Comparison of ENCODE assay signal across 16 cellular contexts in genomic region chr16:24976971-24977672, GRCh38. TPM values are rescaled to one million over a fixed set of nuclear protein-coding genes. Genes with fewer than 3 reads are reported as not detected.
DNase-seq lines count a peak whose midpoint lies in the region; ATAC-seq and TF ChIP-seq lines count a peak whose summit lies in the region.
"Had no signal": no experiment of that assay in that cellular context is flagged by ENCODE, and none has a peak within 500 bp of the region (broad histone marks: within the 10 kb centered on the region; RNA-seq: fewer than 3 reads in every experiment).

No MANE protein-coding gene starts in this region.

- H3K27ac ChIP-seq in lung (ENCODE audit: low read depth in 1 of 2, low read length in 1 of 2) = peak overlapping the region; percentile 41 to 56
- peak overlapping the region in 2 of 3 donors; percentile 9 to 34 for H3K27ac ChIP-seq in thyroid gland
- H3K27ac ChIP-seq: 22Rv1, body of pancreas had no signal

- CTCF ChIA-PET in activated B cell treated with CpG ODN at 0.5 μM for 24 hours (lab: Charles Lee) = interaction anchor here (1.3 kb wide), 1 partner anchor 248 kb away, joined by 3 read pairs; no protein-coding TSS in a partner anchor

- H3K4me1 Mint-ChIP-seq in activated B cell treated with CpG ODN at 0.5 μM for 24 hours = peaks cover 94% of the 10 kb centered on the region
- peaks cover 51% of the 10 kb centered on the region for H3K4me1 Mint-ChIP-seq in activated naive CD8-positive, alpha-beta T cell treated with anti-CD3 and anti-CD28 coated beads for 36 hours

- no peaks in the 10 kb centered on the region for H3K9me3 Mint-ChIP-seq in activated B cell treated with CpG ODN at 0.5 μM for 24 hours
- peaks cover 2% of the 10 kb centered on the region for H3K9me3 Mint-ChIP-seq in activated naive CD8-positive, alpha-beta T cell treated with anti-CD3 and anti-CD28 coated beads for 36 hours
- H3K9me3 Mint-ChIP-seq: natural killer cell treated with Interleukin-12 subunit alpha and Interleukin-12 subunit beta and Interleukin-15 and Interleukin-18, amount 100 ng/mL, for 72 hours had no signal

- DNase-seq in activated CD8-positive, alpha-beta memory T cell treated with anti-CD3 and anti-CD28 coated beads for 24 hours = peak; percentile 41
- no peak for DNase-seq in activated CD8-positive, alpha-beta memory T cell treated with anti-CD3 and anti-CD28 coated beads, Interleukin-2, amount 50 U/mL, for 48 hours
- no peak for DNase-seq in activated B cell treated with CpG ODN at 0.5 μM for 24 hours
- no peak for DNase-seq in lung (ENCODE audit: low spot score)
- no peak for DNase-seq in thyroid gland
- no peak for DNase-seq in kidney glomerular epithelial cell (lab: John Stamatoyannopoulos, UW)
- no peak for DNase-seq in activated naive CD8-positive, alpha-beta T cell treated with anti-CD3 and anti-CD28 coated beads for 36 hours
- DNase-seq: activated CD8-positive, alpha-beta memory T cell treated with anti-CD3 and anti-CD28 coated beads, Interleukin-2, amount 10 ng/mL, durations not matched to agents 7 days and 5 days; body of pancreas; erythroblast; GOT3; NCI-H1930 had no signal

- no peak overlapping the region for H3K4me3 Mint-ChIP-seq in activated B cell treated with CpG ODN at 0.5 μM for 24 hours
- H3K4me3 Mint-ChIP-seq in activated naive CD8-positive, alpha-beta T cell treated with anti-CD3 and anti-CD28 coated beads for 36 hours = no peak overlapping the region
- H3K4me3 Mint-ChIP-seq: activated CD8-positive, alpha-beta memory T cell treated with anti-CD3 and anti-CD28 coated beads, Interleukin-2, amount 10 ng/mL, durations not matched to agents 7 days and 5 days; natural killer cell treated with Interleukin-12 subunit alpha and Interleukin-12 subunit beta and Interleukin-15 and Interleukin-18, amount 100 ng/mL, for 72 hours; T-helper 2 cell treated with Interferon-gamma antibody and Interleukin-4, amounts not matched to agents 5 μg/mL and 100 μg/mL, for 36 hours had no signal

- H3K27me3 ChIP-seq in lung (ENCODE audit: control insufficient read depth, insufficient read depth) = no peaks in the 10 kb centered on the region
- H3K27me3 ChIP-seq in thyroid gland = no peaks in the 10 kb centered on the region
- H3K27me3 ChIP-seq: body of pancreas had no signal

- H3K4me1 ChIP-seq in lung (ENCODE audit: control insufficient read depth in 2 of 2, insufficient read depth in 2 of 2, low read length in 2 of 2) (peaks cover 14 to 25% of the 10 kb centered on the region in 2 donors), thyroid gland (peaks cover 0 to 34% of the 10 kb centered on the region in 2 donors)
- H3K4me1 ChIP-seq: body of pancreas had no signal

- no peak for TF ChIP-seq POLR2A in thyroid gland (IDR thresholded peaks at IDR 0.05)

- H3K4me3 ChIP-seq in lung = no peak overlapping the region
- no peak overlapping the region for H3K4me3 ChIP-seq in thyroid gland (replicated peaks in 1 of 3)
- H3K4me3 ChIP-seq: body of pancreas had no signal

- H3K36me3 Mint-ChIP-seq in activated B cell treated with CpG ODN at 0.5 μM for 24 hours (ENCODE audit: low read depth) = peaks cover 60% of the 10 kb centered on the region
- peaks cover 43% of the 10 kb centered on the region for H3K36me3 Mint-ChIP-seq in activated naive CD8-positive, alpha-beta T cell treated with anti-CD3 and anti-CD28 coated beads for 36 hours

- no peak for TF ChIP-seq CTCF in activated B cell treated with CpG ODN at 0.5 μM for 24 hours (IDR thresholded peaks at IDR 0.05)
- no peak for TF ChIP-seq CTCF in lung (IDR thresholded peaks at IDR 0.05; ENCODE audit: control extremely low read depth, extremely low read depth)
- no peak for TF ChIP-seq CTCF in thyroid gland (IDR thresholded peaks at IDR 0.05)

- POLR2A ChIA-PET in activated B cell treated with CpG ODN at 0.5 μM for 24 hours (lab: Charles Lee) = interaction anchor here (0.7 to 2.4 kb wide), 3 partner anchors 13 to 72 kb away, joined by 3 to 16 read pairs (median 5); no protein-coding TSS in a partner anchor

- no peaks in the 10 kb centered on the region for H3K27me3 Mint-ChIP-seq in activated B cell treated with CpG ODN at 0.5 μM for 24 hours
- no peaks in the 10 kb centered on the region for H3K27me3 Mint-ChIP-seq in activated naive CD8-positive, alpha-beta T cell treated with anti-CD3 and anti-CD28 coated beads for 36 hours
- H3K27me3 Mint-ChIP-seq: activated CD8-positive, alpha-beta memory T cell treated with anti-CD3 and anti-CD28 coated beads, Interleukin-2, amount 10 ng/mL, durations not matched to agents 7 days and 5 days; natural killer cell treated with Interleukin-12 subunit alpha and Interleukin-12 subunit beta and Interleukin-15 and Interleukin-18, amount 100 ng/mL, for 72 hours had no signal

- H3K36me3 ChIP-seq in lung (ENCODE audit: control insufficient read depth in 2 of 2, insufficient read depth in 2 of 2, low read length in 2 of 2) (peaks cover 0 to 18% of the 10 kb centered on the region in 2 donors), thyroid gland (peaks cover 19 to 22% of the 10 kb centered on the region in 2 donors)

- peak overlapping the region; percentile 96 for H3K27ac Mint-ChIP-seq in activated B cell treated with CpG ODN at 0.5 μM for 24 hours
- no peak overlapping the region for H3K27ac Mint-ChIP-seq in activated naive CD8-positive, alpha-beta T cell treated with anti-CD3 and anti-CD28 coated beads for 36 hours
- H3K27ac Mint-ChIP-seq: activated CD8-positive, alpha-beta memory T cell treated with anti-CD3 and anti-CD28 coated beads, Interleukin-2, amount 10 ng/mL, durations not matched to agents 7 days and 5 days; natural killer cell treated with Interleukin-12 subunit alpha and Interleukin-12 subunit beta and Interleukin-15 and Interleukin-18, amount 100 ng/mL, for 72 hours; T-helper 2 cell treated with Interferon-gamma antibody and Interleukin-4, amounts not matched to agents 5 μg/mL and 100 μg/mL, for 36 hours had no signal

- ATAC-seq in activated B cell treated with CpG ODN at 0.5 μM for 24 hours (ENCODE audit: low read depth) = no peak
- no peak for ATAC-seq in lung (ENCODE audit: insufficient read depth, low FRiP score)
- no peak for ATAC-seq in GM21526 (IDR thresholded peaks at IDR 0.05; ENCODE audit: low FRiP score, unreplicated experiment)
- ATAC-seq: activated CD8-positive, alpha-beta memory T cell treated with anti-CD3 and anti-CD28 coated beads, Interleukin-2, amount 10 ng/mL, durations not matched to agents 7 days and 5 days; natural killer cell treated with Interleukin-12 subunit alpha and Interleukin-12 subunit beta and Interleukin-15 and Interleukin-18, amount 100 ng/mL, for 72 hours had no signal

- H3K9me3 ChIP-seq in lung (ENCODE audit: control insufficient read depth in 2 of 2, insufficient read depth in 1 of 2, low read length in 1 of 2) = no peaks in the 10 kb centered on the region
- no peaks in the 10 kb centered on the region for H3K9me3 ChIP-seq in thyroid gland
- H3K9me3 ChIP-seq: body of pancreas had no signal

- 93 to 96% methylated on average over 16 of the region's 16 CpGs for WGBS in lung, 2 donors
- 86 to 91% methylated on average over 16 of the region's 16 CpGs for WGBS in thyroid gland, 2 donors

- intact Hi-C loops in activated B cell treated with CpG ODN at 0.5 μM for 24 hours (cut with micrococcal nuclease) = loop anchor here (10.0 kb wide), 1 partner anchor 248 kb away; no protein-coding TSS in a partner anchor
- intact Hi-C loops in thyroid gland (cut with DNase I) = no loop called here

RNA-seq across cellular contexts. Expression of gene ARHGAP17, which starts 38.0 kb away (rescaled TPM):
- total RNA-seq in activated B cell treated with CpG ODN at 0.5 μM for 24 hours = 287 and 310 TPM in 2 replicates
- total RNA-seq in lung = 100 to 1,000 TPM in 1 of 2 donors, 10 to 100 TPM in 1; 76.4 to 115 TPM
- polyA plus RNA-seq in lung = 10 to 100 TPM; 26.9 to 27.8 TPM
- 10 to 100 TPM; 41.7 to 70.4 (median 54.3) TPM for total RNA-seq in thyroid gland
- 10 to 100 TPM; 72.5 to 79.3 TPM for total RNA-seq in activated naive CD8-positive, alpha-beta T cell treated with anti-CD3 and anti-CD28 coated beads for 36 hours
